Comparison of ENCODE assay signal across 1 cellular context in the genomic region with DNA sequence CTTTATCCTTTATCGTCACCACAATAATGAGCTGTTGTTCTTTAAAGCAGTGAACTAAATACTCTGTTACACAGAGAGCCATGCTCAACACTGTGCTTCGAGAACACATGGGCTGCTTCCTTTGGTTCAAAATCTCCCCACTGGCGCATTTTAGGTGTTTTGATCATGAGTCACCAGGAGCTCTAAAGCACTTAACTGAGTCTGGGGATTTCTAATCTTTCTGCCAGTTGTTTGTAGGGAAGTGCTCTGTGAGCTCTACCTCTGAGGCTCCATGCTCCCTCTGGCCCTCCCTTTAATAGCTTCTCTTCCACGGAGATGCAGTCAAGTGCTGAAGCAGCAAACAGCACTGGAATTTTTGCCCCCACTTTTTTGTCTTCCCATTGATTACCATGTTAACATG.
TF ChIP-seq lines count a peak whose summit lies in the region.

No MANE protein-coding gene starts in this region.

TF ChIP-seq in HepG2, 621 proteins besides CTCF, POLR2A, EP300 and RAD21:
- TF ChIP-seq KAT2B (IDR thresholded peaks at IDR 0.05; ENCODE audit: borderline replicate concordance, low read depth, low read length) (no peak), ZC3H13 (CRISPR knock-in tag; IDR thresholded peaks at IDR 0.05) (no peak), ZNF557 (CRISPR knock-in tag; IDR thresholded peaks at IDR 0.05) (no peak), CEBPB (IDR thresholded peaks at IDR 0.05; ENCODE audit: borderline replicate concordance, low read depth, low read length) (no peak), ZFP82 (CRISPR knock-in tag; IDR thresholded peaks at IDR 0.05; ENCODE audit: borderline replicate concordance) (no peak), SMAD3 (CRISPR knock-in tag; IDR thresholded peaks at IDR 0.05) (no peak), IKZF1 (IDR thresholded peaks at IDR 0.05) (no peak), PAX8 (CRISPR knock-in tag; IDR thresholded peaks at IDR 0.05; ENCODE audit: borderline replicate concordance) (no peak), SIN3B (IDR thresholded peaks at IDR 0.05; ENCODE audit: low read length) (no peak), ZNF24 (IDR thresholded peaks at IDR 0.05) (no peak), GPN1 (CRISPR knock-in tag; IDR thresholded peaks at IDR 0.05; ENCODE audit: borderline replicate concordance) (no peak), ZNF660 (CRISPR knock-in tag; IDR thresholded peaks at IDR 0.05; ENCODE audit: borderline replicate concordance, low read depth) (no peak), ZNF501 (CRISPR knock-in tag; IDR thresholded peaks at IDR 0.05) (no peak), ZNF549 (CRISPR knock-in tag; IDR thresholded peaks at IDR 0.05) (no peak), GATAD2A (CRISPR knock-in tag; IDR thresholded peaks at IDR 0.05) (no peak), ZNF841 (CRISPR knock-in tag; IDR thresholded peaks at IDR 0.05; ENCODE audit: borderline replicate concordance) (no peak)
- TF ChIP-seq, protein P1, sequence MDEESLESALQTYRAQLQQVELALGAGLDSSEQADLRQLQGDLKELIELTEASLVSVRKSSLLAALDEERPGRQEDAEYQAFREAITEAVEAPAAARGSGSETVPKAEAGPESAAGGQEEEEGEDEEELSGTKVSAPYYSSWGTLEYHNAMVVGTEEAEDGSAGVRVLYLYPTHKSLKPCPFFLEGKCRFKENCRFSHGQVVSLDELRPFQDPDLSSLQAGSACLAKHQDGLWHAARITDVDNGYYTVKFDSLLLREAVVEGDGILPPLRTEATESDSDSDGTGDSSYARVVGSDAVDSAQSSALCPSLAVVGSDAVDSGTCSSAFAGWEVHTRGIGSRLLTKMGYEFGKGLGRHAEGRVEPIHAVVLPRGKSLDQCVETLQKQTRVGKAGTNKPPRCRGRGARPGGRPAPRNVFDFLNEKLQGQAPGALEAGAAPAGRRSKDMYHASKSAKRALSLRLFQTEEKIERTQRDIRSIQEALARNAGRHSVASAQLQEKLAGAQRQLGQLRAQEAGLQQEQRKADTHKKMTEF (CRISPR knock-in tag; IDR thresholded peaks at IDR 0.05), result no peak
